ENCODE assay signal across 16 cellular contexts in genomic region chr7:116731019-116731388, GRCh38. TPM values are rescaled to one million over a fixed set of nuclear protein-coding genes. Genes with fewer than 3 reads are reported as not detected.
DNase-seq lines count a peak whose midpoint lies in the region; ATAC-seq and TF ChIP-seq lines count a peak whose summit lies in the region.
"Had no signal": no experiment of that assay in that cellular context is flagged by ENCODE, and none has a peak within 500 bp of the region (broad histone marks: within the 10 kb centered on the region; RNA-seq: fewer than 3 reads in every experiment).

No MANE protein-coding gene starts in this region.

- H2AFZ ChIP-seq in HCT116 (ENCODE audit: low read depth, low read length, poor library complexity, severe bottlenecking) (no peak overlapping the region), mesenchymal stem cell (ENCODE audit: low read depth, low read length) (no peak overlapping the region)

- POLR2A ChIA-PET in HCT116 (lab: Charles Lee) = no interaction called here

- peaks cover 74 to 88% of the 10 kb centered on the region in 2 experiments; a peak in 3 of 4 replicates for H3K4me1 ChIP-seq in HCT116 (ENCODE audit: control insufficient read depth in 1 of 2, insufficient read depth in 2 of 2, low read length in 2 of 2)
- peaks cover 18% of the 10 kb centered on the region for H3K4me1 ChIP-seq in mesenchymal stem cell (ENCODE audit: control insufficient read depth, insufficient read depth, low read depth, low read length)
- peaks cover 61% of the 10 kb centered on the region for H3K4me1 ChIP-seq in skeletal muscle satellite cell (ENCODE audit: control insufficient read depth, insufficient read depth, low read length)
- H3K4me1 ChIP-seq: BE2C, Peyer's patch had no signal

- TF ChIP-seq RAD21 in HCT116 (IDR thresholded peaks at IDR 0.05; ENCODE audit: low read depth) = no peak

- DNase-seq in HCT116 (ENCODE audit: low read depth, low spot score) = no peak
- DNase-seq in mesenchymal stem cell = no peak
- no peak for DNase-seq in cortex of kidney (lab: John Stamatoyannopoulos, UW)
- no peak for DNase-seq in omental fat pad (ENCODE audit: low spot score)
- DNase-seq: BE2C, HFFc6, MG63, NCI-H187 treated with DMSO at 0.1 percent for 48 hours, NCI-H2171, NCI-H345, NCI-H524, NCI-H774, Peyer's patch had no signal

- H3K79me1 ChIP-seq in mesenchymal stem cell (replicated peaks; ENCODE audit: low read length, poor library complexity, severe bottlenecking) = peaks cover 13% of the 10 kb centered on the region

- H4K20me1 ChIP-seq in HCT116 (ENCODE audit: insufficient read depth) = peaks cover 21% of the 10 kb centered on the region; the same call in 1 of the 2 replicates

- no peaks in the 10 kb centered on the region for H3K27me3 ChIP-seq in HCT116 (ENCODE audit: insufficient read depth, low read length)
- H3K27me3 ChIP-seq in mesenchymal stem cell (ENCODE audit: control insufficient read depth in 1 of 2, insufficient read depth in 1 of 2, low read length in 2 of 2) = no peaks in the 10 kb centered on the region
- no peaks in the 10 kb centered on the region for H3K27me3 ChIP-seq in skeletal muscle satellite cell (ENCODE audit: control insufficient read depth, insufficient read depth, low read length)
- H3K27me3 ChIP-seq: BE2C, MG63, Peyer's patch had no signal

- H3K27ac ChIP-seq in HCT116 (ENCODE audit: low read depth, low read length) (no peak overlapping the region), VCaP (0 out of 2 replicates have a peak overlapping the region, but pooled peaks have one; percentile 14), mesenchymal stem cell (ENCODE audit: low read length, poor library complexity, severe bottlenecking) (peak overlapping the region; percentile 71)
- H3K27ac ChIP-seq: Peyer's patch had no signal

- no peak overlapping the region for H2BK5ac ChIP-seq in mesenchymal stem cell (ENCODE audit: low read depth, low read length, poor library complexity, severe bottlenecking)

- no peak for ATAC-seq in HCT116
- ATAC-seq in omental fat pad (ENCODE audit: low FRiP score) = no peak
- ATAC-seq in HG03571 (IDR thresholded peaks at IDR 0.05; ENCODE audit: unreplicated experiment) = no peak

- no peak overlapping the region for H4K91ac ChIP-seq in mesenchymal stem cell (ENCODE audit: low read length)

- peaks cover 20 to 45% of the 10 kb centered on the region in 2 experiments for H3K36me3 ChIP-seq in HCT116 (ENCODE audit: control insufficient read depth in 1 of 2, insufficient read depth in 2 of 2, low read length in 2 of 2)
- peaks cover 4 to 15% of the 10 kb centered on the region in 2 experiments for H3K36me3 ChIP-seq in mesenchymal stem cell (ENCODE audit: control insufficient read depth in 1 of 2, insufficient read depth in 2 of 2, low read depth in 1 of 2, low read length in 2 of 2)
- peaks cover 36% of the 10 kb centered on the region for H3K36me3 ChIP-seq in skeletal muscle satellite cell (ENCODE audit: insufficient read depth, low read length)
- H3K36me3 ChIP-seq: BE2C, Peyer's patch had no signal

- no TSS peak for BruUV-seq in HCT116 (replicated peaks; lab: Mats Ljungman, UMichigan)

- H2BK120ac ChIP-seq in mesenchymal stem cell (ENCODE audit: low read depth, low read length) = no peak overlapping the region

- CTCF ChIA-PET in HCT116 (lab: Charles Lee) = no interaction called here

- peaks cover 100% of the 10 kb centered on the region for H3K79me2 ChIP-seq in HCT116 (ENCODE audit: insufficient read depth, low read length)

- no peak overlapping the region for H3K14ac ChIP-seq in mesenchymal stem cell (ENCODE audit: low read length in 2 of 2)

- H2AK5ac ChIP-seq in mesenchymal stem cell (ENCODE audit: low read length, severe bottlenecking) = no peak overlapping the region

- TF ChIP-seq POLR2A in HCT116 (IDR thresholded peaks at IDR 0.05; ENCODE audit: borderline replicate concordance, extremely low read depth, insufficient read depth, insufficient read length) = no peak

- intact Hi-C loops in HCT116 (cut with micrococcal nuclease) = no loop called here

- no peak overlapping the region for H3K4me3 ChIP-seq in HCT116 (replicated peaks in 1 of 2; ENCODE audit: low read depth in 1 of 2, low read length in 2 of 2)
- no peak overlapping the region for H3K4me3 ChIP-seq in mesenchymal stem cell (ENCODE audit: insufficient read depth in 1 of 2, low read depth in 1 of 2, low read length in 2 of 2)
- peak overlapping the region; percentile 3 for H3K4me3 ChIP-seq in skeletal muscle satellite cell (ENCODE audit: low read length)
- H3K4me3 ChIP-seq: MG63 had no signal

- TF ChIP-seq CTCF in HCT116 (IDR thresholded peaks at IDR 0.05 in 2 of 3, conservative IDR thresholded peaks at IDR 0.05 in 1 of 3; ENCODE audit: borderline replicate concordance in 1 of 3, insufficient read depth in 1 of 3, low read depth in 2 of 3, low read length in 2 of 3) = no peak
- TF ChIP-seq CTCF in VCaP (conservative IDR thresholded peaks at IDR 0.05) = no peak
- TF ChIP-seq CTCF in omental fat pad (IDR thresholded peaks at IDR 0.05) = no peak

- H3K9me2 ChIP-seq in HCT116 (ENCODE audit: insufficient read depth) = no peaks in the 10 kb centered on the region

- WGBS in mesenchymal stem cell = 100% methylated on average over 1 of the region's 1 CpG

- H3K4me2 ChIP-seq in HCT116 (ENCODE audit: low read length) = no peak overlapping the region
- H3K4me2 ChIP-seq in mesenchymal stem cell (ENCODE audit: low read length, poor library complexity, severe bottlenecking) = no peak overlapping the region
- H3K4me2 ChIP-seq in skeletal muscle satellite cell (ENCODE audit: low read length) = peak overlapping the region; percentile 67

- no peak overlapping the region for H2BK15ac ChIP-seq in mesenchymal stem cell (ENCODE audit: low read depth, poor library complexity, severe bottlenecking)

- no peak overlapping the region for H3K23ac ChIP-seq in mesenchymal stem cell (ENCODE audit: low read length in 2 of 2)

- no peak overlapping the region for H2BK12ac ChIP-seq in mesenchymal stem cell (ENCODE audit: low read length in 2 of 2)

- H3K9ac ChIP-seq in HCT116 (ENCODE audit: low read length) (no peak overlapping the region), mesenchymal stem cell (ENCODE audit: low read length) (no peak overlapping the region), skeletal muscle satellite cell (ENCODE audit: low read depth, low read length) (no peak overlapping the region)

- H3K18ac ChIP-seq in mesenchymal stem cell (ENCODE audit: low read depth in 1 of 2, low read length in 2 of 2) = no peak overlapping the region

- no peak overlapping the region for H3K4ac ChIP-seq in mesenchymal stem cell (ENCODE audit: low read depth in 1 of 2, low read length in 2 of 2)

- H4K8ac ChIP-seq in mesenchymal stem cell (ENCODE audit: low read length) = no peak overlapping the region

- H3K9me3 ChIP-seq in HCT116 (ENCODE audit: control insufficient read depth in 1 of 2, insufficient read depth in 1 of 2, low read depth in 1 of 2, low read length in 2 of 2) (no peaks in the 10 kb centered on the region), mesenchymal stem cell (ENCODE audit: control insufficient read depth, low read length) (no peaks in the 10 kb centered on the region), skeletal muscle satellite cell (replicated peaks; ENCODE audit: low read length) (no peaks in the 10 kb centered on the region)
- H3K9me3 ChIP-seq: BE2C, MG63, Peyer's patch had no signal

- RAD21 ChIA-PET in HCT116 (lab: Charles Lee; ENCODE audit: low non-redundant PET in 1 of 2, low total read pairs in 2 of 2, uncharacterized antibody in 2 of 2, unreplicated experiment in 2 of 2) = no interaction called here

TF ChIP-seq in HCT116, 20 proteins besides CTCF, POLR2A, EP300 and RAD21:
- TF ChIP-seq FOSL1 (IDR thresholded peaks at IDR 0.05; ENCODE audit: low read depth) = no peak
- TF ChIP-seq ELF1 (IDR thresholded peaks at IDR 0.05; ENCODE audit: borderline replicate concordance, low read depth) = no peak
- TF ChIP-seq SP1 (IDR thresholded peaks at IDR 0.05; ENCODE audit: low read depth) = no peak
- no peak for TF ChIP-seq YY1 (IDR thresholded peaks at IDR 0.05; ENCODE audit: extremely low read depth, insufficient replicate concordance, low read depth, low read length)
- no peak for TF ChIP-seq REST (IDR thresholded peaks at IDR 0.05; ENCODE audit: low read depth)
- TF ChIP-seq POLR2AphosphoS5 (IDR thresholded peaks at IDR 0.05; ENCODE audit: low read depth, low read length) = 0 out of 2 replicates have a peak, but pooled peaks have one; percentile 6

RNA-seq across cellular contexts. Expression of gene MET, which starts 59.0 kb away (rescaled TPM):
- total RNA-seq in HCT116 (2021; ENCODE audit: unreplicated experiment) (200 TPM), omental fat pad (10 to 100 TPM; 24.9 to 92.4 (median 54.4) TPM)
- 71.3 and 91.7 TPM in 2 replicates for polyA plus RNA-seq in HCT116 (2012)
- 0.19 TPM for polyA plus RNA-seq in mesenchymal stem cell (2013, experiment 1 of 2)
- 0.38 TPM for polyA plus RNA-seq in mesenchymal stem cell (2013, experiment 2 of 2)
- total RNA-seq in skeletal muscle satellite cell (2012; rRNA removed) = 55.9 and 94.8 TPM in 2 replicates
